10 cellular contexts compared by ENCODE assay signal in the genomic region with DNA sequence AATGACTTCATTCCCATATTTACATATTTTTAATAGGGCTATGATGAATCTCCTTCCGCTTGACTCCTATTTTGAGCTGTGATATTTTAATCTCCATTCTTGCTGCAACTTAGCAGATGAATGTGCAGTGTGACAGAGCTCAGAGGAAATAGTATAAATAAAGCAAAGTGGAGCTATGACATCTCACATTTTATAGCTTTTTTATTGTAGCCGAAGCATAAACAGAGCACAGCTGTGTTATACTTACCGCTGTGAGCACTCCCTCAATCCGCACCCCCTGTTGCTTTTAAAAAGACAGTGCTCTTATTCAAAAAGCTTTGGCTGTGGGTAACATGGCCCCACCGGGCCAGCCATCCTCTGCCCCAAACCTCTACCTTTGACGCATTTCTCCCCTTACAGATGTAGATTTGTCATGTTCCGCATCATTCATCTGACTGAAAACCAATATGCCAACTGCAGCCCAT.
DNase-seq lines count a peak whose midpoint lies in the region; FAIRE-seq and TF ChIP-seq lines count a peak whose summit lies in the region.
"Had no signal": no experiment of that assay in that cellular context is flagged by ENCODE, and none has a peak within 500 bp of the region (broad histone marks: within the 10 kb centered on the region; RNA-seq: fewer than 3 reads in every experiment).

No MANE protein-coding gene starts in this region.

- no peak overlapping the region for H3K27ac Mint-ChIP-seq in type B pancreatic cell

- DNase-seq in ELR (ENCODE audit: low read depth) (peak; percentile 73), HAP-1 (ENCODE audit: low spot score in 2 of 2) (peak; percentile 51 to 73), MG63 (peak; percentile 36), germinal center (ENCODE audit: low spot score) (peak; percentile 50), vagina (ENCODE audit: extremely low spot score in 2 of 2) (no peak), kidney (no peak), tibial nerve (ENCODE audit: low spot score in 2 of 2) (no peak), type B pancreatic cell (ENCODE audit: extremely low spot score, unreplicated experiment) (no peak)

- TF ChIP-seq CTCF in vagina (IDR thresholded peaks at IDR 0.05) (no peak), kidney (IDR thresholded peaks at IDR 0.05; ENCODE audit: borderline replicate concordance, extremely low read depth, insufficient read depth) (no peak), tibial nerve (IDR thresholded peaks at IDR 0.05) (no peak), type B pancreatic cell (conservative IDR thresholded peaks at IDR 0.05) (no peak)

- TF ChIP-seq POLR2A in vagina (IDR thresholded peaks at IDR 0.05): no peak
- TF ChIP-seq POLR2A in tibial nerve (IDR thresholded peaks at IDR 0.05): no peak

- H3K36me3 Mint-ChIP-seq in type B pancreatic cell: peaks cover 27% of the 10 kb centered on the region

- H3K36me3 ChIP-seq in HAP-1 (replicated peaks) (no peaks in the 10 kb centered on the region), MG63 (no peaks in the 10 kb centered on the region), vagina (no peaks in the 10 kb centered on the region), kidney (ENCODE audit: control insufficient read depth in 1 of 2, insufficient read depth in 2 of 2, low read length in 2 of 2) (no peaks in the 10 kb centered on the region), tibial nerve (no peaks in the 10 kb centered on the region)

- no peak overlapping the region for H3K27ac ChIP-seq in vagina
- no peak overlapping the region for H3K27ac ChIP-seq in kidney (ENCODE audit: low read depth in 2 of 2, low read length in 2 of 2)
- no peak overlapping the region for H3K27ac ChIP-seq in tibial nerve

- H3K27me3 ChIP-seq in HAP-1 (ENCODE audit: low read depth): no peaks in the 10 kb centered on the region
- no peaks in the 10 kb centered on the region for H3K27me3 ChIP-seq in MG63
- no peaks in the 10 kb centered on the region for H3K27me3 ChIP-seq in vagina
- no peaks in the 10 kb centered on the region for H3K27me3 ChIP-seq in tibial nerve

- H3K4me1 ChIP-seq in HAP-1 (peaks cover 30% of the 10 kb centered on the region), vagina (peaks cover 34% of the 10 kb centered on the region), kidney (ENCODE audit: control insufficient read depth in 1 of 2, insufficient read depth in 1 of 2, low read depth in 1 of 2, low read length in 2 of 2) (peaks cover 0 to 4% of the 10 kb centered on the region in 2 donors), tibial nerve (peaks cover 0 to 12% (median 0%) of the 10 kb centered on the region in 4 donors)

- TF ChIP-seq EP300 in tibial nerve (IDR thresholded peaks at IDR 0.05): no peak

- WGBS in tibial nerve, 2 donors: 39 to 49% methylated on average over 7 of the region's 7 CpGs

- intact Hi-C loops in vagina (cut with DNase I): no loop called here
- intact Hi-C loops in kidney (cut with DNase I): no loop called here

- H3K4me3 ChIP-seq in HAP-1 (no peak overlapping the region), MG63 (no peak overlapping the region), vagina (no peak overlapping the region), kidney (ENCODE audit: low read length in 2 of 2) (no peak overlapping the region), tibial nerve (no peak overlapping the region)

- H3K9ac ChIP-seq in kidney (ENCODE audit: low read length in 2 of 2): no peak overlapping the region

- peaks cover 33% of the 10 kb centered on the region for H3K27me3 Mint-ChIP-seq in type B pancreatic cell

- H3K4me1 Mint-ChIP-seq in type B pancreatic cell (ENCODE audit: unreplicated experiment): no peaks in the 10 kb centered on the region

- H3K9me3 ChIP-seq in HAP-1 (no peaks in the 10 kb centered on the region), MG63 (no peaks in the 10 kb centered on the region), vagina (no peaks in the 10 kb centered on the region), kidney (ENCODE audit: control insufficient read depth in 1 of 2, low read length in 2 of 2) (no peaks in the 10 kb centered on the region), tibial nerve (no peaks in the 10 kb centered on the region)

- peaks cover 12% of the 10 kb centered on the region for H3K9me3 Mint-ChIP-seq in type B pancreatic cell

- in situ Hi-C loops in HAP-1 (cut with MboI; ENCODE audit: low sequenced_read_pairs): no loop called here

- no peak for FAIRE-seq in kidney (lab: Jason Lieb, UNC)
- FAIRE-seq: D721Med, endothelial cell of umbilical vein had no signal

- H3K4me3 Mint-ChIP-seq in type B pancreatic cell: no peak overlapping the region

Comparison
In these comparisons a context has a peak if more than half of its experiments do, and no peak if none do; other contexts are left out.
1. DNase-seq: peak in ELR (single experiment), HAP-1 (2 of 2), MG63 (single experiment) and germinal center (single experiment); none in vagina (0 of 2), kidney (single experiment), tibial nerve (0 of 2) and type B pancreatic cell (single experiment).